Comparison of ENCODE assay signal across 18 cellular contexts in genomic region chr12:47433876-47434275, GRCh38.
"Had no signal": no experiment of that assay in that cellular context is flagged by ENCODE, and none has a peak within 500 bp of the region (broad histone marks: within the 10 kb centered on the region; RNA-seq: fewer than 3 reads in every experiment).

No MANE protein-coding gene starts in this region.

- ATAC-seq: gastrocnemius medialis; heart right ventricle; naive thymus-derived CD4-positive, alpha-beta T cell; psoas muscle; right lobe of liver; stimulated activated effector memory CD8-positive, alpha-beta T cell treated with anti-CD3 and anti-CD28 coated beads, Interleukin-12 subunit alpha, Interleukin-12 subunit beta, amount 100 ng/mL, for 72 hours; stimulated activated naive CD8-positive, alpha-beta T cell treated with anti-CD3 and anti-CD28 coated beads, Interleukin-15, Interleukin-2, amounts not matched to agents 100 U/mL and 50 U/mL, for 24 hours had no signal

- H3K4me3 ChIP-seq: gastrocnemius medialis, heart right ventricle, psoas muscle, right lobe of liver, suprapubic skin, thyroid gland had no signal

- DNase-seq: effector CD4-positive, alpha-beta T cell; endodermal cell; erythroblast; gastrocnemius medialis; heart right ventricle; hypothalamus; kidney glomerular epithelial cell; naive thymus-derived CD4-positive, alpha-beta T cell; nephron progenitor cell; psoas muscle; retina; right lobe of liver; stimulated activated CD4-positive, alpha-beta T cell treated with anti-CD3 and anti-CD28 coated beads, Interleukin-4, amount 100 ng/mL, for 1 hour; stimulated activated CD8-positive, alpha-beta memory T cell treated with anti-CD3 and anti-CD28 coated beads, Interleukin-4, amount 100 ng/mL, for 48 hours; stimulated activated naive CD8-positive, alpha-beta T cell treated with anti-CD3 and anti-CD28 coated beads, Interleukin-15, Interleukin-2, amounts not matched to agents 100 U/mL and 50 U/mL, for 24 hours; thyroid gland had no signal
